1 cellular context compared by ENCODE assay signal in the genomic region with DNA sequence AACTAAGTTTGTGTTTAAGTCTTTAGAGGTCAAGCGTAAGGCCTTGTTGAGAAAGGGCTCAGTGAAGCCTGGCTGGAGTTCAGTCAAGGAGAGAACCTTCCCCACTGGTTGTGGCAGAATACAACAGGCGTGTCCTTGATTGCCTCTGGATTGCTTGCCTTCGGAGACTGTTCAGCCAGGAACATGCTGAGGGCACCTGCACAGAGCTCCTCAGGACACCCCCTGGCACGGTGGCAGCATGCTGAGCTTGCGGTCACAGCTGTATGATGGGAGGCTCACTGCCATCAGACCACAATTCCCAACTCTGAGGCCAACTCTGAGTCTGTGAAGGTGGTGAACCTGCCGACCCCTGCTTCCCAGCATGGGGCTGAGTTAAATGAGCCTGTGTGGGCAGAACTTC.
TF ChIP-seq lines count a peak whose summit lies in the region.

No MANE protein-coding gene starts in this region.

TF ChIP-seq in GM12878, 131 proteins besides CTCF, POLR2A, EP300 and RAD21 (continued from another document):
- TF ChIP-seq RCOR1 (conservative IDR thresholded peaks at IDR 0.05; ENCODE audit: low read depth, low read length) = no peak
- TF ChIP-seq, protein P1, sequence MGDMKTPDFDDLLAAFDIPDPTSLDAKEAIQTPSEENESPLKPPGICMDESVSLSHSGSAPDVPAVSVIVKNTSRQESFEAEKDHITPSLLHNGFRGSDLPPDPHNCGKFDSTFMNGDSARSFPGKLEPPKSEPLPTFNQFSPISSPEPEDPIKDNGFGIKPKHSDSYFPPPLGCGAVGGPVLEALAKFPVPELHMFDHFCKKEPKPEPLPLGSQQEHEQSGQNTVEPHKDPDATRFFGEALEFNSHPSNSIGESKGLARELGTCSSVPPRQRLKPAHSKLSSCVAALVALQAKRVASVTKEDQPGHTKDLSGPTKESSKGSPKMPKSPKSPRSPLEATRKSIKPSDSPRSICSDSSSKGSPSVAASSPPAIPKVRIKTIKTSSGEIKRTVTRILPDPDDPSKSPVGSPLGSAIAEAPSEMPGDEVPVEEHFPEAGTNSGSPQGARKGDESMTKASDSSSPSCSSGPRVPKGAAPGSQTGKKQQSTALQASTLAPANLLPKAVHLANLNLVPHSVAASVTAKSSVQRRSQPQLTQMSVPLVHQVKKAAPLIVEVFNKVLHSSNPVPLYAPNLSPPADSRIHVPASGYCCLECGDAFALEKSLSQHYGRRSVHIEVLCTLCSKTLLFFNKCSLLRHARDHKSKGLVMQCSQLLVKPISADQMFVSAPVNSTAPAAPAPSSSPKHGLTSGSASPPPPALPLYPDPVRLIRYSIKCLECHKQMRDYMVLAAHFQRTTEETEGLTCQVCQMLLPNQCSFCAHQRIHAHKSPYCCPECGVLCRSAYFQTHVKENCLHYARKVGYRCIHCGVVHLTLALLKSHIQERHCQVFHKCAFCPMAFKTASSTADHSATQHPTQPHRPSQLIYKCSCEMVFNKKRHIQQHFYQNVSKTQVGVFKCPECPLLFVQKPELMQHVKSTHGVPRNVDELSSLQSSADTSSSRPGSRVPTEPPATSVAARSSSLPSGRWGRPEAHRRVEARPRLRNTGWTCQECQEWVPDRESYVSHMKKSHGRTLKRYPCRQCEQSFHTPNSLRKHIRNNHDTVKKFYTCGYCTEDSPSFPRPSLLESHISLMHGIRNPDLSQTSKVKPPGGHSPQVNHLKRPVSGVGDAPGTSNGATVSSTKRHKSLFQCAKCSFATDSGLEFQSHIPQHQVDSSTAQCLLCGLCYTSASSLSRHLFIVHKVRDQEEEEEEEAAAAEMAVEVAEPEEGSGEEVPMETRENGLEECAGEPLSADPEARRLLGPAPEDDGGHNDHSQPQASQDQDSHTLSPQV (IDR thresholded peaks at IDR 0.05) = no peak
- TF ChIP-seq ZNF217 (IDR thresholded peaks at IDR 0.05) = no peak
- no peak for TF ChIP-seq NFXL1 (IDR thresholded peaks at IDR 0.05; ENCODE audit: borderline replicate concordance)
- no peak for TF ChIP-seq POU2F2 (IDR thresholded peaks at IDR 0.05; ENCODE audit: borderline replicate concordance, low read depth, low read length)
- no peak for TF ChIP-seq BACH1 (IDR thresholded peaks at IDR 0.05; ENCODE audit: borderline replicate concordance)
- TF ChIP-seq, protein P2, sequence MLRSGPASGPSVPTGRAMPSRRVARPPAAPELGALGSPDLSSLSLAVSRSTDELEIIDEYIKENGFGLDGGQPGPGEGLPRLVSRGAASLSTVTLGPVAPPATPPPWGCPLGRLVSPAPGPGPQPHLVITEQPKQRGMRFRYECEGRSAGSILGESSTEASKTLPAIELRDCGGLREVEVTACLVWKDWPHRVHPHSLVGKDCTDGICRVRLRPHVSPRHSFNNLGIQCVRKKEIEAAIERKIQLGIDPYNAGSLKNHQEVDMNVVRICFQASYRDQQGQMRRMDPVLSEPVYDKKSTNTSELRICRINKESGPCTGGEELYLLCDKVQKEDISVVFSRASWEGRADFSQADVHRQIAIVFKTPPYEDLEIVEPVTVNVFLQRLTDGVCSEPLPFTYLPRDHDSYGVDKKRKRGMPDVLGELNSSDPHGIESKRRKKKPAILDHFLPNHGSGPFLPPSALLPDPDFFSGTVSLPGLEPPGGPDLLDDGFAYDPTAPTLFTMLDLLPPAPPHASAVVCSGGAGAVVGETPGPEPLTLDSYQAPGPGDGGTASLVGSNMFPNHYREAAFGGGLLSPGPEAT (IDR thresholded peaks at IDR 0.05; ENCODE audit: low read depth) = no peak
- TF ChIP-seq NBN (IDR thresholded peaks at IDR 0.05) = no peak
- no peak for TF ChIP-seq JUNB (IDR thresholded peaks at IDR 0.05)
- no peak for TF ChIP-seq ZZZ3 (IDR thresholded peaks at IDR 0.05; ENCODE audit: control insufficient read depth, insufficient read length, low read depth)
- no peak for TF ChIP-seq EZH2 (IDR thresholded peaks at IDR 0.05; ENCODE audit: borderline replicate concordance, control insufficient read depth, low read depth, low read length)
- TF ChIP-seq, protein P3, sequence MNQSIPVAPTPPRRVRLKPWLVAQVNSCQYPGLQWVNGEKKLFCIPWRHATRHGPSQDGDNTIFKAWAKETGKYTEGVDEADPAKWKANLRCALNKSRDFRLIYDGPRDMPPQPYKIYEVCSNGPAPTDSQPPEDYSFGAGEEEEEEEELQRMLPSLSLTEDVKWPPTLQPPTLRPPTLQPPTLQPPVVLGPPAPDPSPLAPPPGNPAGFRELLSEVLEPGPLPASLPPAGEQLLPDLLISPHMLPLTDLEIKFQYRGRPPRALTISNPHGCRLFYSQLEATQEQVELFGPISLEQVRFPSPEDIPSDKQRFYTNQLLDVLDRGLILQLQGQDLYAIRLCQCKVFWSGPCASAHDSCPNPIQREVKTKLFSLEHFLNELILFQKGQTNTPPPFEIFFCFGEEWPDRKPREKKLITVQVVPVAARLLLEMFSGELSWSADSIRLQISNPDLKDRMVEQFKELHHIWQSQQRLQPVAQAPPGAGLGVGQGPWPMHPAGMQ (IDR thresholded peaks at IDR 0.05; ENCODE audit: borderline replicate concordance) = no peak
- no peak for TF ChIP-seq NFIC (IDR thresholded peaks at IDR 0.05; ENCODE audit: low read depth, low read length)
- TF ChIP-seq MEF2B (IDR thresholded peaks at IDR 0.05; ENCODE audit: partially characterized antibody, poor library complexity, severe bottlenecking) = no peak
- no peak for TF ChIP-seq FOXK2 (IDR thresholded peaks at IDR 0.05)
